ENCODE assay signal across 7 cellular contexts in the genomic region with DNA sequence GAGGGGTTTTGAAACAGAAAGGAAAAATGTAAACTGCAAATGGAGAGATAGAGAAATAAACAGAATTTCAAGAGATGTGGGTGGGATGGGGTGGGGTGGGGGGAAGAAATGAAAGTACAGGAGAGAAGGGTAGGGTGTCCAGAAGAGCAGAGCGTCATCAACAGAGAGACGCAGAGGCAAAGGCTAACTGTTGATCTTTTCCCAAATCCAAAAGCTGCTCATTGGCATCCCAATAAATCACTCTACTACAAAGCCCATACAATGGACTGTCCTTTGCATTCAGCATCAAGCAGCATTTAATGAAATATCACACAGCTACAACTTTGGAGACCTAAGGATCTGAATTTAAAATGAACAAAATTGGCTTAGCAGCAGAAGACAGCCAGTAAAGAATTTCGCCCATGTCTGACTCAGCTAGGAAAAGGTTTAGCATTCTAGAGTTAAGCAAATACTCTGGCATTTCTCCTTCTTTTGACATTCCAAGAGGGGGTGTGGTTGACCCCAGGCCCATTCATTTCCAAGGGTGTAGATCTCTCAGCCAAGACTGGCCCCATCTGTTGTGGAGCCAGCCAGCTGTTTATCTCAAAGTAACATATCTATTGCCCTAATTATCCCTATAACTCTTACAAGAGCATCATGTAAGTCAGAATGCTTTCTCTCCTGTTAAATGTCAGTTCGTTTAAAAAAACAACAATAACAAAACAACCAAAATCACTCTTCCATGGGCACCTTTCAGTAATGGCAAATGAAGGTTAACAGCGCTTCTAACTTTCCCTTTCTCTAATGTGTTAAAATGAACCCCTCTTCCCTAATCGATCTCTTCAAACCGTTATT. TPM values are rescaled to one million over a fixed set of nuclear protein-coding genes. Genes with fewer than 3 reads are reported as not detected.
A peak's percentile ranks its signal among the peaks of the same experiment; 100 is the strongest.
DNase-seq lines count a peak whose midpoint lies in the region; ATAC-seq, FAIRE-seq and TF ChIP-seq lines count a peak whose summit lies in the region.

No MANE protein-coding gene starts in this region.

- in situ Hi-C loops in gastrocnemius medialis (cut with MboI; ENCODE audit: low sequenced_read_pairs in 4 of 4) = loop anchor here in 3 of 4 donors (10.0 to 25.0 kb wide), 5 partner anchors 85 to 215 kb away; partner anchors contain the start of genes PCF11 (in 2 of the 3), CCDC90B (in 1 of the 3), DDIAS (in 1 of the 3) and PRCP (in 1 of the 3)
- in situ Hi-C loops in GM13977 (cut with MboI; ENCODE audit: low pct_unique_long_range_greater_than_20kb, low sequenced_read_pairs, unreplicated experiment) = loop anchor here (10.0 kb wide), 1 partner anchor 165 kb away; the partner anchor contains the start of genes DDIAS and PRCP

- intact Hi-C loops in gastrocnemius medialis (cut with DNase I; ENCODE audit: low total_unique reads) = loop anchor here (2.0 to 10.0 kb wide), 4 partner anchors 19 to 165 kb away; partner anchors contain the start of genes DDIAS and PRCP

- no peaks in the 10 kb centered on the region for H3K27me3 ChIP-seq in gastrocnemius medialis

- H3K9me3 ChIP-seq in SK-N-MC (ENCODE audit: low read depth, low read length) (no peaks in the 10 kb centered on the region), gastrocnemius medialis (no peaks in the 10 kb centered on the region)

- peak overlapping the region; percentile 93 for H3K4me3 ChIP-seq in SK-N-MC
- peak overlapping the region; percentile 67 to 85 for H3K4me3 ChIP-seq in foreskin fibroblast (ENCODE audit: low read depth in 1 of 2, low read length in 2 of 2)
- H3K4me3 ChIP-seq in gastrocnemius medialis = peak overlapping the region; percentile 73 to 85 (median 79)

- peak; percentile 69 for FAIRE-seq in H54 (lab: Jason Lieb, UNC)

- no peak for ATAC-seq in gastrocnemius medialis

- TF ChIP-seq CTCF in foreskin fibroblast (IDR thresholded peaks at IDR 0.05; ENCODE audit: low read depth, low read length) (no peak), gastrocnemius medialis (IDR thresholded peaks at IDR 0.05 in 4 of 5, conservative IDR thresholded peaks at IDR 0.05 in 1 of 5) (no peak), GM13977 (IDR thresholded peaks at IDR 0.05; ENCODE audit: extremely low read depth, insufficient read depth, missing control alignments) (no peak)

- H3K36me3 ChIP-seq in SK-N-MC (ENCODE audit: insufficient read depth, low read length) (peaks cover 23% of the 10 kb centered on the region), gastrocnemius medialis (no peaks in the 10 kb centered on the region)

- H3K9ac ChIP-seq in SK-N-MC (ENCODE audit: insufficient read length) = peak overlapping the region; percentile 84

- TF ChIP-seq POLR2A in H54 (IDR thresholded peaks at IDR 0.05; ENCODE audit: low read depth, low read length) (no peak), gastrocnemius medialis (IDR thresholded peaks at IDR 0.05) (no peak)

- H3K27ac ChIP-seq in SK-N-MC = peak overlapping the region; percentile 34; the same call in 1 of the 2 replicates
- H3K27ac ChIP-seq in gastrocnemius medialis = peak overlapping the region; percentile 87 to 98 (median 96)

- DNase-seq in H54 (ENCODE audit: insufficient read length, low spot score) = peak; percentile 14
- no peak for DNase-seq in SK-N-MC (ENCODE audit: low read depth, low spot score)
- peak; percentile 55 to 79 for DNase-seq in foreskin fibroblast
- DNase-seq in gastrocnemius medialis = no peak
- no peak for DNase-seq in GM13977 (ENCODE audit: low spot score)
- no peak for DNase-seq in NCI-H526 treated with DMSO at 0.1 percent for 48 hours (lab: John Stamatoyannopoulos, UW)
- DNase-seq in NOMO-1 treated with DMSO at 0.1 percent for 48 hours (lab: John Stamatoyannopoulos, UW; ENCODE audit: unreplicated experiment) = no peak

- peaks cover 55 to 69% of the 10 kb centered on the region in 2 donors for H3K4me1 ChIP-seq in gastrocnemius medialis

RNA-seq across cellular contexts. Expression of gene RAB30, which starts 1.4 kb away (rescaled TPM):
- total RNA-seq in gastrocnemius medialis = 10 to 100 TPM; 29.8 to 57.1 (median 33.9) TPM

Comparison
In these comparisons a context has a peak if more than half of its experiments do, and no peak if none do; other contexts are left out.
1. DNase-seq: peak in H54 (single experiment) and foreskin fibroblast (2 of 2); none in SK-N-MC (single experiment), gastrocnemius medialis (0 of 2), GM13977 (single experiment), NCI-H526 treated with DMSO at 0.1 percent for 48 hours (single experiment) and NOMO-1 treated with DMSO at 0.1 percent for 48 hours (single experiment).
2. Peak in every context shown above with its lines, with median percentiles within 50 percentile points of each other: H3K4me3 ChIP-seq.